Comparison of ENCODE assay signal across 33 cellular contexts in the genomic region with DNA sequence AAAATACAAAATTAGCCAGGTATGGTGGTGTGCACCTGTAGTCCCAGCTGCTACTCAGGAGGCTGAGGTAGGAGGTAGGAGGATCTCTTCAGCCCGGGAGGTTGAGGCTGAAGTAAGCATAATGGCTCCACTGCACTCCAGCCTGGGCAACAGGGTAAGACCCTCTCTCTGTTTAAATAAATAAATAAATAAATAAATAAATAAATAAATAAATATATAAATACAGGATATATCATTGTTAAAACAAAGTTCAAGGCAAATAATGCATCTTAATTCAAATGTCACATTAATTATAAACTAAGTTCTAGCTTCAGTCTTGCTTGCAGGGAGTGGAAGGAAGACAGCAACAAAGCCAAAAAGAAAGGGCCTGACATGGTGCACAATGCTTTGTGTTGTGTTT.
"Had no signal": no experiment of that assay in that cellular context is flagged by ENCODE, and none has a peak within 500 bp of the region (broad histone marks: within the 10 kb centered on the region; RNA-seq: fewer than 3 reads in every experiment).

No MANE protein-coding gene starts in this region.

- FAIRE-seq: astrocyte, bronchial epithelial cell had no signal

- H3K36me3 ChIP-seq: adrenal gland, ascending aorta, brain microvascular endothelial cell, breast epithelium, cardiac muscle cell had no signal

- DNase-seq: activated effector memory CD4-positive, alpha-beta T cell treated with anti-CD3 and anti-CD28 coated beads, Interleukin-2, amount 50 U/mL, for 16 hours; activated effector memory CD4-positive, alpha-beta T cell treated with Interleukin-2 at 50 U/mL for 16 hours; activated gamma-delta T cell; activated gamma-delta T cell treated with Interleukin-2 at 50 U/mL for 16 hours; activated naive CD4-positive, alpha-beta T cell; activated naive CD4-positive, alpha-beta T cell treated with anti-CD3 and anti-CD28 coated beads for 36 hours; activated naive CD4-positive, alpha-beta T cell treated with anti-CD3 and anti-CD28 coated beads, Interleukin-2, amount 10 ng/mL, durations not matched to agents 7 days and 5 days; activated naive CD4-positive, alpha-beta T cell treated with anti-CD3 and anti-CD28 coated beads, Interleukin-2, amount 50 U/mL, for 16 hours; activated naive CD4-positive, alpha-beta T cell treated with Interleukin-2 at 50 U/mL for 16 hours; activated naive CD8-positive, alpha-beta T cell treated with anti-CD3 and anti-CD28 coated beads for 36 hours; activated naive CD8-positive, alpha-beta T cell treated with anti-CD3 and anti-CD28 coated beads, Interleukin-2, amount 10 ng/mL, durations not matched to agents 7 days and 5 days; activated naive CD8-positive, alpha-beta T cell treated with anti-CD3 and anti-CD28 coated beads, Interleukin-2, amount 50 U/mL, for 24 hours; activated T-cell treated with anti-CD3 and anti-CD28 coated beads, Interleukin-2, amount 50 U/mL, for 24 hours; activated T-cell treated with anti-CD3 and anti-CD28 coated beads, Interleukin-2, amount 50 U/mL, for 4 hours; activated T-cell treated with anti-CD3 and anti-CD28 coated beads, Interleukin-2, amount 50 U/mL, for 48 hours; activated T-cell treated with anti-CD3 and anti-CD28 coated beads, Interleukin-2, amount 50 U/mL, for 72 hours; adrenal gland; amniotic stem cell; amygdala; anterior cingulate cortex; aorta; body of pancreas; brain microvascular endothelial cell; caudate nucleus; central memory CD4-positive, alpha-beta T cell; cerebellar nuclear complex had no signal

- ATAC-seq: activated naive CD4-positive, alpha-beta T cell treated with anti-CD3 and anti-CD28 coated beads, Interleukin-2, amount 50 U/mL, for 72 hours; activated naive CD8-positive, alpha-beta T cell treated with anti-CD3 and anti-CD28 coated beads, Interleukin-2, amount 50 U/mL, for 24 hours; activated T-cell treated with anti-CD3 and anti-CD28 coated beads, Interleukin-2, amount 50 U/mL, for 4 hours; activated T-cell treated with anti-CD3 and anti-CD28 coated beads, Interleukin-2, amount 50 U/mL, for 72 hours; activated T-helper 17 cell treated with anti-CD3 and anti-CD28 coated beads, Interleukin-2, amount 50 U/mL, for 72 hours; body of pancreas had no signal

- H3K27ac ChIP-seq: adrenal gland, ascending aorta, body of pancreas, brain microvascular endothelial cell, breast epithelium, cardiac muscle cell had no signal

- H3K4me1 ChIP-seq: adrenal gland, ascending aorta, body of pancreas, breast epithelium had no signal

- H3K9me3 ChIP-seq: adrenal gland, ascending aorta, body of pancreas, breast epithelium had no signal

- H3K4me3 ChIP-seq: adrenal gland, ascending aorta, body of pancreas, breast epithelium, cardiac muscle cell had no signal

- H3K27me3 ChIP-seq: adrenal gland, ascending aorta, body of pancreas, brain microvascular endothelial cell, breast epithelium, cardiac muscle cell had no signal
